In genomic region chr22:42842658-42843370, GRCh38 we compare ENCODE assay signal across 28 cellular contexts. TPM values are rescaled to one million over a fixed set of nuclear protein-coding genes. Genes with fewer than 3 reads are reported as not detected.
DNase-seq lines count a peak whose midpoint lies in the region; ATAC-seq and TF ChIP-seq lines count a peak whose summit lies in the region.
"Had no signal": no experiment of that assay in that cellular context is flagged by ENCODE, and none has a peak within 500 bp of the region (broad histone marks: within the 10 kb centered on the region; RNA-seq: fewer than 3 reads in every experiment).

No MANE protein-coding gene starts in this region.

- H3K4me3 ChIP-seq in mesenchymal stem cell (ENCODE audit: insufficient read depth in 1 of 2, low read depth in 1 of 2, low read length in 2 of 2) (no peak overlapping the region), upper lobe of right lung (no peak overlapping the region)
- H3K4me3 ChIP-seq: cardiac muscle cell, coronary artery, esophagus squamous epithelium, heart right ventricle, left ventricle myocardium inferior, pancreas had no signal

- H3K27ac Mint-ChIP-seq in stimulated activated naive CD8-positive, alpha-beta T cell treated with anti-CD3 and anti-CD28 coated beads, Interleukin-15, amount 100 ng/mL, for 72 hours: peak overlapping the region; percentile 78 to 83
- H3K27ac Mint-ChIP-seq: activated T-helper 1 cell treated with anti-CD3 and anti-CD28 coated beads, Interleukin-12 subunit alpha, Interleukin-12 subunit beta, Interleukin-2, Interleukin-4 antibody, amounts not matched to agents 30 ng/mL and 10 ng/mL and 1 ng/mL, durations not matched to agents 14 hours and 24 hours and 36 hours; B cell had no signal

- no peak for ATAC-seq in stimulated activated naive CD8-positive, alpha-beta T cell treated with anti-CD3 and anti-CD28 coated beads, Interleukin-15, amount 100 ng/mL, for 72 hours
- ATAC-seq in stimulated activated naive CD8-positive, alpha-beta T cell treated with anti-CD3 and anti-CD28 coated beads, Interleukin-15, Interleukin-2, amounts not matched to agents 100 U/mL and 50 U/mL, for 24 hours: no peak
- ATAC-seq in upper lobe of right lung (peak; percentile 20), HG02798 (IDR thresholded peaks at IDR 0.05; ENCODE audit: poor library complexity, unreplicated experiment) (no peak)
- ATAC-seq: HepG2, pancreas, SK-N-SH treated with all-trans-retinoic acid at 6 μM for 48 hours had no signal

- H3K36me3 ChIP-seq in mesenchymal stem cell (ENCODE audit: control insufficient read depth in 1 of 2, insufficient read depth in 2 of 2, low read depth in 1 of 2, low read length in 2 of 2): peaks cover 22 to 72% of the 10 kb centered on the region in 2 experiments
- H3K36me3 ChIP-seq in upper lobe of right lung: peaks cover 79% of the 10 kb centered on the region

- H3K4me1 ChIP-seq in mesenchymal stem cell (ENCODE audit: control insufficient read depth, insufficient read depth, low read depth, low read length) (peaks cover 26% of the 10 kb centered on the region), upper lobe of right lung (no peaks in the 10 kb centered on the region)

- H3K18ac ChIP-seq in mesenchymal stem cell (ENCODE audit: low read depth in 1 of 2, low read length in 2 of 2): no peak overlapping the region

- H2AK5ac ChIP-seq in mesenchymal stem cell (ENCODE audit: low read length, severe bottlenecking): peak overlapping the region; percentile 85

- H3K23ac ChIP-seq in mesenchymal stem cell (ENCODE audit: low read length in 2 of 2): no peak overlapping the region

- no peak overlapping the region for H4K91ac ChIP-seq in mesenchymal stem cell (ENCODE audit: low read length)

- no peak overlapping the region for H3K14ac ChIP-seq in mesenchymal stem cell (ENCODE audit: low read length in 2 of 2)

- H3K27me3 Mint-ChIP-seq in stimulated activated naive CD8-positive, alpha-beta T cell treated with anti-CD3 and anti-CD28 coated beads, Interleukin-15, amount 100 ng/mL, for 72 hours: no peaks in the 10 kb centered on the region
- H3K27me3 Mint-ChIP-seq: B cell had no signal

- WGBS in mesenchymal stem cell: 95% methylated on average over 14 of the region's 14 CpGs

- H2BK120ac ChIP-seq in mesenchymal stem cell (ENCODE audit: low read depth, low read length): no peak overlapping the region

- no peak overlapping the region for H3K4me2 ChIP-seq in mesenchymal stem cell (ENCODE audit: low read length, poor library complexity, severe bottlenecking)

- no peak overlapping the region for H3K4ac ChIP-seq in mesenchymal stem cell (ENCODE audit: low read depth in 1 of 2, low read length in 2 of 2)

- no peak overlapping the region for H3K9ac ChIP-seq in mesenchymal stem cell (ENCODE audit: low read length)

- no peak overlapping the region for H2BK12ac ChIP-seq in mesenchymal stem cell (ENCODE audit: low read length in 2 of 2)

- peaks cover 20% of the 10 kb centered on the region for H3K4me1 Mint-ChIP-seq in stimulated activated naive CD8-positive, alpha-beta T cell treated with anti-CD3 and anti-CD28 coated beads, Interleukin-15, amount 100 ng/mL, for 72 hours

- no peak for DNase-seq in stimulated activated naive CD8-positive, alpha-beta T cell treated with anti-CD3 and anti-CD28 coated beads, Interleukin-15, amount 100 ng/mL, for 72 hours
- DNase-seq in stimulated activated naive CD8-positive, alpha-beta T cell treated with anti-CD3 and anti-CD28 coated beads, Interleukin-15, Interleukin-2, amounts not matched to agents 100 U/mL and 50 U/mL, for 24 hours: no peak
- DNase-seq in amniotic epithelial cell (ENCODE audit: low read depth) (peak; percentile 26), mesenchymal stem cell (no peak), upper lobe of right lung (no peak), hippocampal formation (lab: John Stamatoyannopoulos, UW) (no peak), NCI-H526 (lab: John Stamatoyannopoulos, UW) (no peak)
- DNase-seq: activated CD4-positive, alpha-beta T cell treated with anti-CD3 and anti-CD28 coated beads, Interleukin-2, amount 50 U/mL, for 1 hour; activated naive CD4-positive, alpha-beta T cell treated with anti-CD3 and anti-CD28 coated beads, Interleukin-2, amount 50 U/mL, for 16 hours; esophagus squamous epithelium; foreskin melanocyte; heart right ventricle; left ventricle myocardium inferior; midbrain; natural killer cell; NCI-H1694; OCI-M1; small intestine; stimulated activated CD4-positive, alpha-beta T cell treated with anti-CD3 and anti-CD28 coated beads, Interleukin-1b, Interleukin-23, amount 100 ng/mL, for 48 hours; trophoblast cell had no signal

- H3K27me3 ChIP-seq in mesenchymal stem cell (ENCODE audit: control insufficient read depth in 1 of 2, insufficient read depth in 1 of 2, low read length in 2 of 2) (no peaks in the 10 kb centered on the region), upper lobe of right lung (no peaks in the 10 kb centered on the region)
- H3K27me3 ChIP-seq: cardiac muscle cell, esophagus squamous epithelium, heart right ventricle, pancreas had no signal

- no peak overlapping the region for H2AFZ ChIP-seq in mesenchymal stem cell (ENCODE audit: low read depth, low read length)

- H3K27ac ChIP-seq in mesenchymal stem cell (ENCODE audit: low read length, poor library complexity, severe bottlenecking): peak overlapping the region; percentile 97
- no peak overlapping the region for H3K27ac ChIP-seq in upper lobe of right lung
- H3K27ac ChIP-seq: cardiac muscle cell, coronary artery, esophagus squamous epithelium, heart right ventricle, left ventricle myocardium inferior, pancreas had no signal

- TF ChIP-seq CTCF in upper lobe of right lung (IDR thresholded peaks at IDR 0.05): no peak

- H3K9me3 Mint-ChIP-seq in stimulated activated naive CD8-positive, alpha-beta T cell treated with anti-CD3 and anti-CD28 coated beads, Interleukin-15, amount 100 ng/mL, for 72 hours: no peaks in the 10 kb centered on the region
- H3K9me3 Mint-ChIP-seq: activated T-helper 1 cell treated with anti-CD3 and anti-CD28 coated beads, Interleukin-12 subunit alpha, Interleukin-12 subunit beta, Interleukin-2, Interleukin-4 antibody, amounts not matched to agents 30 ng/mL and 10 ng/mL and 1 ng/mL, durations not matched to agents 14 hours and 24 hours and 36 hours; natural killer cell had no signal

- H3K4me3 Mint-ChIP-seq in stimulated activated naive CD8-positive, alpha-beta T cell treated with anti-CD3 and anti-CD28 coated beads, Interleukin-15, amount 100 ng/mL, for 72 hours: no peak overlapping the region
- H3K4me3 Mint-ChIP-seq: activated T-helper 1 cell treated with anti-CD3 and anti-CD28 coated beads, Interleukin-12 subunit alpha, Interleukin-12 subunit beta, Interleukin-2, Interleukin-4 antibody, amounts not matched to agents 30 ng/mL and 10 ng/mL and 1 ng/mL, durations not matched to agents 14 hours and 24 hours and 36 hours; B cell; natural killer cell had no signal

- H4K8ac ChIP-seq in mesenchymal stem cell (ENCODE audit: low read length): no peak overlapping the region

- intact Hi-C loops in upper lobe of right lung (cut with DNase I): no loop called here

- peaks cover 11% of the 10 kb centered on the region for H3K79me1 ChIP-seq in mesenchymal stem cell (replicated peaks; ENCODE audit: low read length, poor library complexity, severe bottlenecking)

- H2BK15ac ChIP-seq in mesenchymal stem cell (ENCODE audit: low read depth, poor library complexity, severe bottlenecking): no peak overlapping the region

- no peaks in the 10 kb centered on the region for H3K9me3 ChIP-seq in mesenchymal stem cell (ENCODE audit: control insufficient read depth, low read length)
- H3K9me3 ChIP-seq in upper lobe of right lung: no peaks in the 10 kb centered on the region
- H3K9me3 ChIP-seq: esophagus squamous epithelium, heart right ventricle, left ventricle myocardium inferior, pancreas had no signal

- peak overlapping the region; percentile 20 for H2BK5ac ChIP-seq in mesenchymal stem cell (ENCODE audit: low read depth, low read length, poor library complexity, severe bottlenecking)

RNA-seq across cellular contexts. Expression of gene ARFGAP3, which starts 14.3 kb away (rescaled TPM):
- polyA plus RNA-seq in mesenchymal stem cell (2013, experiment 1 of 2): 46.3 TPM
- polyA plus RNA-seq in mesenchymal stem cell (2013, experiment 2 of 2): 48.0 TPM
- 53.7 TPM for total RNA-seq in upper lobe of right lung
